In the genomic region with DNA sequence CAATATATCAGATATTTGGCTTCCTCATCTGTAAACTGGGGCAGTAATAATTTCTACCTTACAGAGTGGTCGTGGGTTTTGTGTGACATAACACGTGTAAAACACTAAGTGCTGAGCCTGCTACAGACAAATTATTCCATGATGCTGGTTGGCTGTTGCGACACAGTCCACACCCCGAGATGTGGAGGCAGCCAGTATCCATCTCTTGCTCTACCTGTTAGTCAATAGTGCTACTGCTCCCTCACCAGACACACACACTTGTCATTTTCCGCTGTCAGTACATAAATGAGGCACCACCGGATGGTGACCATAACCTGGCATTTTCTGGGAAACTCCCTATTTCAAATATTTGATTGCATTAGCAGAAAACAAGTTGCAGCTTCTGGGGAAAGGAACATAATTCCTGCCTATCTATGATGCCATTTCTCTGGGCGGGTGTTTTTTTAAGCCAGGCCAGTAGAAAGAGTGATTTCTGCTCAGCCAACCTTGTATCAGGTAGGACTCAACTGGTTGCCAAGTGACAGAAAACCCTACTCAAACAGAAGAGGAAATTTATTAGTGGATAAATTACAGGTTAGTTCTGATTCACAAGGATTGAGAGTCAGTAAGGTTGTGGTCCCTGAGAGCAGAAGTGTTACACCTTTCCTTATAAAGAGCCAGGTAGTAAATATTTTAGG, we compare ENCODE assay signal across 13 cellular contexts. TPM values are rescaled to one million over a fixed set of nuclear protein-coding genes. Genes with fewer than 3 reads are reported as not detected.
A peak's percentile ranks its signal among the peaks of the same experiment; 100 is the strongest.
DNase-seq lines count a peak whose midpoint lies in the region; ATAC-seq lines count a peak whose summit lies in the region.
"Had no signal": no experiment of that assay in that cellular context is flagged by ENCODE, and none has a peak within 500 bp of the region (broad histone marks: within the 10 kb centered on the region; RNA-seq: fewer than 3 reads in every experiment).

No MANE protein-coding gene starts in this region.

- H3K36me3 Mint-ChIP-seq in activated naive CD8-positive, alpha-beta T cell treated with anti-CD3 and anti-CD28 coated beads for 36 hours, result no peaks in the 10 kb centered on the region

- peak overlapping the region; percentile 52 for H3K27ac Mint-ChIP-seq in activated naive CD8-positive, alpha-beta T cell treated with anti-CD3 and anti-CD28 coated beads for 36 hours
- H3K27ac Mint-ChIP-seq: activated T-helper 2 cell treated with anti-CD3 and anti-CD28 coated beads, Interferon-gamma antibody, Interleukin-2, Interleukin-4, amounts not matched to agents 10 μg/mL and 5 μg/mL and 100 μg/mL, durations not matched to agents 14 hours and 24 hours and 36 hours had no signal

- no peaks in the 10 kb centered on the region for H3K27me3 Mint-ChIP-seq in activated naive CD8-positive, alpha-beta T cell treated with anti-CD3 and anti-CD28 coated beads for 36 hours
- H3K27me3 Mint-ChIP-seq: naive thymus-derived CD8-positive, alpha-beta T cell had no signal

- H3K4me3 Mint-ChIP-seq in activated naive CD8-positive, alpha-beta T cell treated with anti-CD3 and anti-CD28 coated beads for 36 hours, result no peak overlapping the region
- H3K4me3 Mint-ChIP-seq: naive thymus-derived CD8-positive, alpha-beta T cell had no signal

- peak; percentile 50 for ATAC-seq in HG03520 (IDR thresholded peaks at IDR 0.05; ENCODE audit: unreplicated experiment)
- ATAC-seq in HG02884 (IDR thresholded peaks at IDR 0.05; ENCODE audit: unreplicated experiment), result no peak
- no peak for ATAC-seq in HG02623 (IDR thresholded peaks at IDR 0.05; ENCODE audit: unreplicated experiment)
- ATAC-seq: naive thymus-derived CD8-positive, alpha-beta T cell had no signal

- DNase-seq in NCI-H748 (lab: John Stamatoyannopoulos, UW; ENCODE audit: unreplicated experiment) (peak; percentile 20), NCI-H748 treated with DMSO at 0.1 percent for 48 hours (lab: John Stamatoyannopoulos, UW) (no peak), NCI-H1694 treated with DMSO at 0.1 percent for 48 hours (lab: John Stamatoyannopoulos, UW) (no peak)
- peak; percentile 23 for DNase-seq in activated naive CD8-positive, alpha-beta T cell treated with anti-CD3 and anti-CD28 coated beads for 36 hours
- DNase-seq in stimulated activated CD4-positive, alpha-beta T cell treated with anti-CD3 and anti-CD28 coated beads, Interleukin-15, amount 100 ng/mL, for 24 hours, result peak; percentile 62
- DNase-seq: DMS 273 treated with DMSO at 0.1 percent for 48 hours; naive thymus-derived CD8-positive, alpha-beta T cell; NCI-H1436; OCI-M1 had no signal

- H3K4me1 Mint-ChIP-seq in activated naive CD8-positive, alpha-beta T cell treated with anti-CD3 and anti-CD28 coated beads for 36 hours, result peaks cover 9% of the 10 kb centered on the region
- H3K4me1 Mint-ChIP-seq: naive thymus-derived CD8-positive, alpha-beta T cell had no signal

- no peaks in the 10 kb centered on the region for H3K9me3 Mint-ChIP-seq in activated naive CD8-positive, alpha-beta T cell treated with anti-CD3 and anti-CD28 coated beads for 36 hours
- H3K9me3 Mint-ChIP-seq: activated T-helper 2 cell treated with anti-CD3 and anti-CD28 coated beads, Interferon-gamma antibody, Interleukin-2, Interleukin-4, amounts not matched to agents 10 μg/mL and 5 μg/mL and 100 μg/mL, durations not matched to agents 14 hours and 24 hours and 36 hours; naive thymus-derived CD8-positive, alpha-beta T cell had no signal

RNA-seq across cellular contexts. Expression of a gene that starts 24.1 kb away (rescaled TPM):
- 100 to 1,000 TPM; 104 TPM for total RNA-seq in activated naive CD8-positive, alpha-beta T cell treated with anti-CD3 and anti-CD28 coated beads for 36 hours

Comparison
In these comparisons a context has a peak if more than half of its experiments do, and no peak if none do; other contexts are left out.
1. DNase-seq: peak in NCI-H748 (single experiment), activated naive CD8-positive, alpha-beta T cell treated with anti-CD3 and anti-CD28 coated beads for 36 hours (single experiment) and stimulated activated CD4-positive, alpha-beta T cell treated with anti-CD3 and anti-CD28 coated beads, Interleukin-15, amount 100 ng/mL, for 24 hours (single experiment); none in NCI-H748 treated with DMSO at 0.1 percent for 48 hours (single experiment) and NCI-H1694 treated with DMSO at 0.1 percent for 48 hours (single experiment).